ENCODE assay signal across 24 cellular contexts in genomic region chr7:1848911-1849311, GRCh38.
DNase-seq lines count a peak whose midpoint lies in the region; ATAC-seq, FAIRE-seq and TF ChIP-seq lines count a peak whose summit lies in the region.
"Had no signal": no experiment of that assay in that cellular context is flagged by ENCODE, and none has a peak within 500 bp of the region (broad histone marks: within the 10 kb centered on the region; RNA-seq: fewer than 3 reads in every experiment).

No MANE protein-coding gene starts in this region.

- SMC1A ChIA-PET in GM12878 (lab: Charles Lee; ENCODE audit: uncharacterized antibody, unreplicated experiment): no interaction called here

- H3K4me3 Mint-ChIP-seq in stimulated activated effector memory CD8-positive, alpha-beta T cell treated with anti-CD3 and anti-CD28 coated beads, Interleukin-12 subunit alpha, Interleukin-12 subunit beta, amount 100 ng/mL, for 72 hours: no peak overlapping the region
- H3K4me3 Mint-ChIP-seq: activated CD8-positive, alpha-beta T cell treated with anti-CD3 and anti-CD28 coated beads, Interleukin-2, amount 10 ng/mL, durations not matched to agents 7 days and 5 days; IgD-negative memory B cell; memory B cell; stimulated activated naive CD8-positive, alpha-beta T cell treated with anti-CD3 and anti-CD28 coated beads, Interleukin-15, Interleukin-2, amounts not matched to agents 100 ng/mL and 50 ng/mL, for 24 hours had no signal

- no peak for TF ChIP-seq CTCF in GM12878 (IDR thresholded peaks at IDR 0.05 in 2 of 3, conservative IDR thresholded peaks at IDR 0.05 in 1 of 3; ENCODE audit: control insufficient read depth in 2 of 3, extremely low read depth in 1 of 3, insufficient read depth in 1 of 3, low read depth in 3 of 3, low read length in 3 of 3)

- TF ChIP-seq RAD21 in GM12878 (IDR thresholded peaks at IDR 0.05; ENCODE audit: insufficient read depth, low read depth, low read length): no peak

- CTCF ChIA-PET in GM12878 (lab: Yijun Ruan, JAX): no interaction called here

- intact Hi-C loops in Right ventricle myocardium superior (cut with DNase I): no loop called here
- intact Hi-C loops in left ventricle myocardium superior (cut with micrococcal nuclease): no loop called here
- intact Hi-C loops in GM12878 (cut with micrococcal nuclease; ENCODE audit: unreplicated experiment): no loop called here

- H3K9me3 ChIP-seq in GM12878 (replicated peaks; ENCODE audit: control insufficient read depth, insufficient read depth, low read length): no peaks in the 10 kb centered on the region
- H3K9me3 ChIP-seq: adrenal gland had no signal

- peak overlapping the region; percentile 23 for H3K27ac Mint-ChIP-seq in stimulated activated effector memory CD8-positive, alpha-beta T cell treated with anti-CD3 and anti-CD28 coated beads, Interleukin-12 subunit alpha, Interleukin-12 subunit beta, amount 100 ng/mL, for 72 hours
- H3K27ac Mint-ChIP-seq: activated CD8-positive, alpha-beta T cell treated with anti-CD3 and anti-CD28 coated beads, Interleukin-2, amount 10 ng/mL, durations not matched to agents 7 days and 5 days; IgD-negative memory B cell; memory B cell; stimulated activated naive CD8-positive, alpha-beta T cell treated with anti-CD3 and anti-CD28 coated beads, Interleukin-15, Interleukin-2, amounts not matched to agents 100 ng/mL and 50 ng/mL, for 24 hours had no signal

- DNase-seq in Right ventricle myocardium superior (peak; percentile 11), left ventricle myocardium superior (no peak), GM12878 (ENCODE audit: low read depth, low spot score) (no peak), left lobe of liver (ENCODE audit: low spot score) (peak; percentile 39), germinal center (ENCODE audit: low spot score) (no peak)
- DNase-seq in stimulated activated effector memory CD8-positive, alpha-beta T cell treated with anti-CD3 and anti-CD28 coated beads, Interleukin-12 subunit alpha, Interleukin-12 subunit beta, amount 100 ng/mL, for 72 hours (ENCODE audit: low spot score in 2 of 2): no peak
- DNase-seq in central memory CD4-positive, alpha-beta T cell: no peak
- DNase-seq: ACHN; activated CD4-positive, alpha-beta T cell treated with anti-CD3 and anti-CD28 coated beads for 1 hour; activated CD8-positive, alpha-beta T cell treated with anti-CD3 and anti-CD28 coated beads, Interleukin-2, amount 10 ng/mL, durations not matched to agents 7 days and 5 days; activated gamma-delta T cell; C1 segment of cervical spinal cord; NCI-H1105 treated with DMSO at 0.1 percent for 48 hours; NCI-H2081; SHP77 treated with DMSO at 0.1 percent for 48 hours; SW 1271 had no signal

- H3K9ac ChIP-seq in GM12878 (ENCODE audit: control insufficient read depth, insufficient read depth, low read length): no peak overlapping the region

- no peak overlapping the region for H2AFZ ChIP-seq in GM12878 (ENCODE audit: control insufficient read depth, low read depth, low read length)

- RAD21 ChIA-PET in GM12878 (lab: Charles Lee; ENCODE audit: unreplicated experiment): no interaction called here

- H3K4me1 Mint-ChIP-seq in stimulated activated effector memory CD8-positive, alpha-beta T cell treated with anti-CD3 and anti-CD28 coated beads, Interleukin-12 subunit alpha, Interleukin-12 subunit beta, amount 100 ng/mL, for 72 hours: peaks cover 18% of the 10 kb centered on the region
- H3K4me1 Mint-ChIP-seq: IgD-negative memory B cell, memory B cell had no signal

- no peak overlapping the region for H3K4me3 ChIP-seq in GM12878
- H3K4me3 ChIP-seq: adrenal gland had no signal

- TF ChIP-seq POLR2A in GM12878 (IDR thresholded peaks at IDR 0.05; ENCODE audit: low read depth, low read length): no peak

- H3K36me3 Mint-ChIP-seq in stimulated activated effector memory CD8-positive, alpha-beta T cell treated with anti-CD3 and anti-CD28 coated beads, Interleukin-12 subunit alpha, Interleukin-12 subunit beta, amount 100 ng/mL, for 72 hours: peaks cover 6% of the 10 kb centered on the region
- H3K36me3 Mint-ChIP-seq: IgD-negative memory B cell had no signal

- no peak for ATAC-seq in Right ventricle myocardium superior (ENCODE audit: poor library complexity)
- ATAC-seq in left ventricle myocardium superior: no peak
- no peak for ATAC-seq in GM12878
- no peak for ATAC-seq in left lobe of liver
- no peak for ATAC-seq in stimulated activated effector memory CD8-positive, alpha-beta T cell treated with anti-CD3 and anti-CD28 coated beads, Interleukin-12 subunit alpha, Interleukin-12 subunit beta, amount 100 ng/mL, for 72 hours
- ATAC-seq in HG02938 (IDR thresholded peaks at IDR 0.05; ENCODE audit: unreplicated experiment): no peak
- ATAC-seq: activated CD8-positive, alpha-beta T cell treated with anti-CD3 and anti-CD28 coated beads, Interleukin-2, amount 10 ng/mL, durations not matched to agents 7 days and 5 days; sciatic nerve had no signal

- POLR2A ChIA-PET in GM12878 (lab: Charles Lee): no interaction called here

- no peak overlapping the region for H3K4me2 ChIP-seq in GM12878 (ENCODE audit: control insufficient read depth, insufficient read depth)

- in situ Hi-C loops in GM12878 (cut with MboI): no loop called here

- no peak for FAIRE-seq in GM12878 (lab: Jason Lieb, UNC)
- FAIRE-seq: endometrium, TTC549 had no signal

- TF ChIP-seq EP300 in GM12878 (IDR thresholded peaks at IDR 0.05; ENCODE audit: borderline replicate concordance in 1 of 2, control insufficient read depth in 1 of 2, low read depth in 2 of 2, low read length in 2 of 2): no peak

- peaks cover 0 to 2% of the 10 kb centered on the region in 2 experiments; a peak in 2 of 4 replicates for H3K36me3 ChIP-seq in GM12878 (ENCODE audit: control insufficient read depth in 2 of 2, insufficient read depth in 2 of 2, low read length in 1 of 2)
- H3K36me3 ChIP-seq: adrenal gland had no signal

- 96% methylated on average over 15 of the region's 15 CpGs for WGBS in GM12878 (ENCODE audit: insufficient coverage, insufficient replicate concordance, low lambda C conversion rate, missing lambda C conversion rate)

- BruUV-seq in GM12878 (replicated peaks; lab: Mats Ljungman, UMichigan): no TSS peak

- no peaks in the 10 kb centered on the region for H3K9me3 Mint-ChIP-seq in stimulated activated effector memory CD8-positive, alpha-beta T cell treated with anti-CD3 and anti-CD28 coated beads, Interleukin-12 subunit alpha, Interleukin-12 subunit beta, amount 100 ng/mL, for 72 hours
- H3K9me3 Mint-ChIP-seq: IgD-negative memory B cell; memory B cell; stimulated activated naive CD8-positive, alpha-beta T cell treated with anti-CD3 and anti-CD28 coated beads, Interleukin-15, Interleukin-2, amounts not matched to agents 100 ng/mL and 50 ng/mL, for 24 hours had no signal

- no peaks in the 10 kb centered on the region for H3K27me3 ChIP-seq in GM12878 (replicated peaks in 1 of 2; ENCODE audit: control insufficient read depth in 2 of 2, insufficient read depth in 2 of 2, low read length in 1 of 2)
- H3K27me3 ChIP-seq: adrenal gland had no signal

- no peak overlapping the region for H3K27ac ChIP-seq in GM12878 (ENCODE audit: control insufficient read depth, insufficient read depth)
- H3K27ac ChIP-seq: adrenal gland had no signal

- no peaks in the 10 kb centered on the region for H3K79me2 ChIP-seq in GM12878 (ENCODE audit: control insufficient read depth, insufficient read depth, low read length)

- no peaks in the 10 kb centered on the region for H4K20me1 ChIP-seq in GM12878 (ENCODE audit: control insufficient read depth, insufficient read depth)

- no peaks in the 10 kb centered on the region for H3K4me1 ChIP-seq in GM12878 (ENCODE audit: control insufficient read depth, insufficient read depth, low read length)
- H3K4me1 ChIP-seq: adrenal gland had no signal

TF ChIP-seq in GM12878, 131 proteins besides CTCF, POLR2A, EP300 and RAD21:
- TF ChIP-seq IRF3 (IDR thresholded peaks at IDR 0.05) (no peak), IKZF1 (conservative IDR thresholded peaks at IDR 0.05) (no peak), NFIC (IDR thresholded peaks at IDR 0.05; ENCODE audit: low read depth, low read length) (peak; percentile 36; the same call in 1 of the 2 replicates), BCL3 (IDR thresholded peaks at IDR 0.05; ENCODE audit: borderline replicate concordance, insufficient read depth, low read depth, low read length, poor library complexity, severe bottlenecking) (peak; percentile 81)

Comparison
In these comparisons a context has a peak if more than half of its experiments do, and no peak if none do; other contexts are left out.
1. DNase-seq: peak in Right ventricle myocardium superior (single experiment) and left lobe of liver (single experiment); none in left ventricle myocardium superior (single experiment), GM12878 (single experiment), stimulated activated effector memory CD8-positive, alpha-beta T cell treated with anti-CD3 and anti-CD28 coated beads, Interleukin-12 subunit alpha, Interleukin-12 subunit beta, amount 100 ng/mL, for 72 hours (0 of 2), germinal center (single experiment) and central memory CD4-positive, alpha-beta T cell (single experiment).